16 cellular contexts compared by ENCODE assay signal in the genomic region with DNA sequence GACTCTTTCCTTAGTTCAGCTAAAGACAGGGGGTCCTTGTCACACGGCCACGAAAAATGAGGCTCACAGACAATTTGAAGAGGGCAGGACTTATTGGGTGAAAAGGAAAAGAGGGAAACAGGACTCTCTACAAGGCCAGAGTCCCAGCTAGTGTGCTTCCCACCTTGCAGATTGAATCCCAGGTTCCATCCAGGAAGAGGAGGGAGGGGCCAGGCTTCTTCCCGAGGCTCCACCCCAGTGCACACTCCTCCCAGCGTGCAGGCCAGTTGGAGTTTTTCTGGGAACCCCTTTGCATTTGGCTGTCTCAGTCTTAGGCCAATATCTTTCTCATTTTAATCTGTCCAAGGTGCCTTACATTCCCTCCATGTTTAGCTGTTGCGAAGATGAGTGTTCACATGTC.
DNase-seq lines count a peak whose midpoint lies in the region; TF ChIP-seq lines count a peak whose summit lies in the region.
"Had no signal": no experiment of that assay in that cellular context is flagged by ENCODE, and none has a peak within 500 bp of the region (broad histone marks: within the 10 kb centered on the region; RNA-seq: fewer than 3 reads in every experiment).

No MANE protein-coding gene starts in this region.

- H3K4me3 ChIP-seq in ACC112 (ENCODE audit: low read depth, low read length) (no peak overlapping the region), esophagus squamous epithelium (no peak overlapping the region)
- H3K4me3 ChIP-seq: GM12878, K562, SJCRH30 had no signal

- no peak overlapping the region for H2AFZ ChIP-seq in ACC112 (ENCODE audit: low read length, unreplicated experiment)

- H3K27me3 ChIP-seq in ACC112 (ENCODE audit: insufficient read depth, low read length) = no peaks in the 10 kb centered on the region
- no peaks in the 10 kb centered on the region for H3K27me3 ChIP-seq in esophagus squamous epithelium
- H3K27me3 ChIP-seq: SJCRH30 had no signal

- peaks cover 8% of the 10 kb centered on the region; the same call in 1 of the 2 replicates for H3K36me3 ChIP-seq in ACC112 (ENCODE audit: insufficient read depth, low read length)
- H3K36me3 ChIP-seq in esophagus squamous epithelium = peaks cover 0 to 64% (median 0%) of the 10 kb centered on the region in 3 donors

- H3K4me1 ChIP-seq in ACC112 (ENCODE audit: control insufficient read depth, insufficient read depth, low read length, unreplicated experiment) = peaks cover 15% of the 10 kb centered on the region
- peaks cover 0 to 13% (median 7%) of the 10 kb centered on the region in 3 donors for H3K4me1 ChIP-seq in esophagus squamous epithelium

- H3K27ac ChIP-seq in ACC112 (ENCODE audit: low read depth, low read length) (peak overlapping the region; percentile 66), esophagus squamous epithelium (no peak overlapping the region)
- H3K27ac ChIP-seq: SJCRH30 had no signal

- H3K27me3 Mint-ChIP-seq in chondrocyte (ENCODE audit: low read depth) (no peaks in the 10 kb centered on the region), mesothelial cell of epicardium (ENCODE audit: low read depth) (no peaks in the 10 kb centered on the region)
- H3K27me3 Mint-ChIP-seq: CD4-positive, CD25-positive, alpha-beta regulatory T cell had no signal

- intact Hi-C loops in posterior vena cava (cut with DNase I) = no loop called here
- intact Hi-C loops in esophagus squamous epithelium (cut with DNase I) = no loop called here

- H3K4me3 Mint-ChIP-seq in chondrocyte (ENCODE audit: unreplicated experiment) (no peak overlapping the region), mesothelial cell of epicardium (no peak overlapping the region)
- H3K4me3 Mint-ChIP-seq: CD4-positive, CD25-positive, alpha-beta regulatory T cell had no signal

- H3K36me3 Mint-ChIP-seq in chondrocyte (ENCODE audit: low read depth) (peaks cover 16% of the 10 kb centered on the region), mesothelial cell of epicardium (peaks cover 13% of the 10 kb centered on the region)

- peaks cover 3% of the 10 kb centered on the region for H3K9me3 Mint-ChIP-seq in chondrocyte (ENCODE audit: low read depth)
- H3K9me3 Mint-ChIP-seq in mesothelial cell of epicardium = peaks cover 8% of the 10 kb centered on the region

- H3K27ac Mint-ChIP-seq in chondrocyte (ENCODE audit: unreplicated experiment) (peak overlapping the region; percentile 95), mesothelial cell of epicardium (peak overlapping the region; percentile 79)

- WGBS in esophagus squamous epithelium, 2 donors = 90 to 96% methylated on average over 3 to 5 of the region's 5 CpGs

- TF ChIP-seq CTCF in chondrocyte (IDR thresholded peaks at IDR 0.05) (no peak), mesothelial cell of epicardium (IDR thresholded peaks at IDR 0.05; ENCODE audit: unreplicated experiment) (no peak), esophagus squamous epithelium (IDR thresholded peaks at IDR 0.05) (no peak)

- H3K4me1 Mint-ChIP-seq in chondrocyte (ENCODE audit: low read depth) (peaks cover 28% of the 10 kb centered on the region), mesothelial cell of epicardium (no peaks in the 10 kb centered on the region)

- no peak for TF ChIP-seq POLR2A in esophagus squamous epithelium (IDR thresholded peaks at IDR 0.05)

- H3K79me2 ChIP-seq in ACC112 (ENCODE audit: control insufficient read depth, insufficient read depth, low read length, unreplicated experiment) = peaks cover 3% of the 10 kb centered on the region

- peaks cover 0 to 4% (median 0%) of the 10 kb centered on the region in 3 donors for H3K9me3 ChIP-seq in esophagus squamous epithelium

- peak; percentile 23 for DNase-seq in NCI-H226
- no peak for DNase-seq in chondrocyte (ENCODE audit: low spot score)
- DNase-seq in mesothelial cell of epicardium (ENCODE audit: low spot score in 2 of 2, unreplicated experiment in 2 of 2) = no peak
- DNase-seq in posterior vena cava (ENCODE audit: low spot score) = no peak
- DNase-seq in NCI-H2196 treated with DMSO at 0.1 percent for 48 hours (lab: John Stamatoyannopoulos, UW; ENCODE audit: unreplicated experiment) = no peak
- DNase-seq in NCI-H1694 treated with DMSO at 0.1 percent for 48 hours (lab: John Stamatoyannopoulos, UW) = no peak
- no peak for DNase-seq in esophagus squamous epithelium (lab: John Stamatoyannopoulos, UW)
- DNase-seq: CD4-positive, CD25-positive, alpha-beta regulatory T cell; GOT3; NCI-H1092 treated with DMSO at 0.1 percent for 48 hours; NCI-H187 treated with DMSO at 0.1 percent for 48 hours; NCI-H510A treated with DMSO at 0.1 percent for 48 hours; SJCRH30 had no signal
